ENCODE assay signal across 18 cellular contexts in genomic region chr2:219877714-219878113, GRCh38.
"Had no signal": no experiment of that assay in that cellular context is flagged by ENCODE, and none has a peak within 500 bp of the region (broad histone marks: within the 10 kb centered on the region; RNA-seq: fewer than 3 reads in every experiment).

No MANE protein-coding gene starts in this region.

- ATAC-seq: left lobe of liver; left ventricle myocardium superior; mucosa of descending colon; naive thymus-derived CD4-positive, alpha-beta T cell; natural killer cell treated with Interleukin-12 subunit alpha and Interleukin-12 subunit beta and Interleukin-15 and Interleukin-18, amount 100 ng/mL, for 72 hours; right lobe of liver; stimulated activated memory B cell treated with anti-CD40 and anti-IgM and Interleukin-4, amounts not matched to agents 10 μg/mL and 1 μg/mL and 100 μg/mL, for 72 hours; stimulated activated naive CD8-positive, alpha-beta T cell treated with anti-CD3 and anti-CD28 coated beads, Interleukin-15, amount 100 ng/mL, for 72 hours had no signal

- DNase-seq: immature natural killer cell; left ventricle myocardium superior; midbrain; mucosa of descending colon; naive thymus-derived CD4-positive, alpha-beta T cell; ovary; right lobe of liver; stimulated activated CD4-positive, alpha-beta T cell treated with anti-CD3 and anti-CD28 coated beads, Interleukin-1b, Interleukin-23, amount 100 ng/mL, for 48 hours; stimulated activated CD4-positive, alpha-beta T cell treated with anti-CD3 and anti-CD28 coated beads, Interleukin-2, amount 100 ng/mL, for 48 hours; stimulated activated CD4-positive, alpha-beta T cell treated with anti-CD3 and anti-CD28 coated beads, Interleukin-4, amount 100 ng/mL, for 4 hours; stimulated activated CD8-positive, alpha-beta memory T cell treated with anti-CD3 and anti-CD28 coated beads, Interleukin-4, amount 100 ng/mL, for 48 hours; stimulated activated naive CD4-positive, alpha-beta T cell treated with Interleukin-2 at 50 U/mL for 16 hours; stimulated activated naive CD8-positive, alpha-beta T cell treated with anti-CD3 and anti-CD28 coated beads, Interleukin-15, amount 100 ng/mL, for 72 hours; substantia nigra; uterus had no signal
